2 cellular contexts compared by ENCODE assay signal in genomic region chr7:25321424-25321823, GRCh38.
TF ChIP-seq lines count a peak whose summit lies in the region.

No MANE protein-coding gene starts in this region.

TF ChIP-seq in HepG2, 621 proteins besides CTCF, POLR2A, EP300 and RAD21:
- TF ChIP-seq TRAFD1 (CRISPR knock-in tag; IDR thresholded peaks at IDR 0.05; ENCODE audit: borderline replicate concordance) = no peak
- no peak for TF ChIP-seq ZFY (CRISPR knock-in tag; IDR thresholded peaks at IDR 0.05)
- no peak for TF ChIP-seq ZIK1 (CRISPR knock-in tag; IDR thresholded peaks at IDR 0.05; ENCODE audit: borderline replicate concordance, low read depth)
- TF ChIP-seq GATAD1 (CRISPR knock-in tag; IDR thresholded peaks at IDR 0.05) = no peak
- TF ChIP-seq ZNF143 (CRISPR knock-in tag; IDR thresholded peaks at IDR 0.05) = no peak
- no peak for TF ChIP-seq ZBTB8A (CRISPR knock-in tag; IDR thresholded peaks at IDR 0.05; ENCODE audit: borderline replicate concordance, low read depth)
- no peak for TF ChIP-seq FOXM1 (CRISPR knock-in tag; IDR thresholded peaks at IDR 0.05)
- TF ChIP-seq ZBTB33 (CRISPR knock-in tag; IDR thresholded peaks at IDR 0.05) = no peak
- no peak for TF ChIP-seq ZSCAN25 (CRISPR knock-in tag; IDR thresholded peaks at IDR 0.05)
- TF ChIP-seq ETV6 (CRISPR knock-in tag; conservative IDR thresholded peaks at IDR 0.05) = no peak
- no peak for TF ChIP-seq ZNF572 (CRISPR knock-in tag; IDR thresholded peaks at IDR 0.05)
- TF ChIP-seq SRF (IDR thresholded peaks at IDR 0.05; ENCODE audit: low read depth, low read length) = no peak
- no peak for TF ChIP-seq TMF1 (CRISPR knock-in tag; IDR thresholded peaks at IDR 0.05; ENCODE audit: low read depth)
- TF ChIP-seq HNF4G (IDR thresholded peaks at IDR 0.05; ENCODE audit: borderline replicate concordance, low read depth, low read length) = no peak
- no peak for TF ChIP-seq HNF4G (CRISPR knock-in tag; IDR thresholded peaks at IDR 0.05; ENCODE audit: borderline replicate concordance, low read depth)
- TF ChIP-seq HHEX (CRISPR knock-in tag; IDR thresholded peaks at IDR 0.05) = no peak

TF ChIP-seq in H1, 55 proteins besides CTCF, POLR2A, EP300 and RAD21:
- no peak for TF ChIP-seq YY1 (IDR thresholded peaks at IDR 0.05; ENCODE audit: low read depth, low read length)
- TF ChIP-seq NRF1 (IDR thresholded peaks at IDR 0.05; ENCODE audit: low read depth, low read length) = no peak
- TF ChIP-seq HDAC6 (IDR thresholded peaks at IDR 0.05; ENCODE audit: low read depth, low read length) = no peak
- no peak for TF ChIP-seq JUN (IDR thresholded peaks at IDR 0.05; ENCODE audit: low read depth, low read length)
TF ChIP-seq in H1: peak in this region for 0.
